ENCODE assay signal across 8 cellular contexts in genomic region chr13:45331981-45332830, GRCh38. TPM values are rescaled to one million over a fixed set of nuclear protein-coding genes. Genes with fewer than 3 reads are reported as not detected.
DNase-seq lines count a peak whose midpoint lies in the region; ATAC-seq and TF ChIP-seq lines count a peak whose summit lies in the region.

No MANE protein-coding gene starts in this region.

- no peak for ATAC-seq in activated CD8-positive, alpha-beta memory T cell treated with anti-CD3 and anti-CD28 coated beads, Interleukin-2, amount 10 ng/mL, durations not matched to agents 7 days and 5 days

- H3K36me3 ChIP-seq in spleen (peaks cover 2 to 35% (median 19%) of the 10 kb centered on the region in 6 donors), thyroid gland (peaks cover 19 to 21% of the 10 kb centered on the region in 2 donors)

- H3K27me3 ChIP-seq in spleen (replicated peaks in 1 of 7) (no peaks in the 10 kb centered on the region), thyroid gland (no peaks in the 10 kb centered on the region)

- no peak overlapping the region for H3K4me3 ChIP-seq in spleen
- H3K4me3 ChIP-seq in thyroid gland (replicated peaks in 1 of 3): no peak overlapping the region

- no peak for TF ChIP-seq CTCF in spleen (IDR thresholded peaks at IDR 0.05 in 8 of 11, conservative IDR thresholded peaks at IDR 0.05 in 3 of 11)
- no peak for TF ChIP-seq CTCF in thyroid gland (IDR thresholded peaks at IDR 0.05)

- no peak overlapping the region for H3K27ac Mint-ChIP-seq in activated CD8-positive, alpha-beta memory T cell treated with anti-CD3 and anti-CD28 coated beads, Interleukin-2, amount 10 ng/mL, durations not matched to agents 7 days and 5 days

- in situ Hi-C loops in SK-MEL-5 (cut with HindIII; ENCODE audit: low pct_unique_long_range_greater_than_20kb, low sequenced_read_pairs): no loop called here

- no peaks in the 10 kb centered on the region for H3K9me3 Mint-ChIP-seq in activated CD8-positive, alpha-beta memory T cell treated with anti-CD3 and anti-CD28 coated beads, Interleukin-2, amount 10 ng/mL, durations not matched to agents 7 days and 5 days (ENCODE audit: low read depth)

- peaks cover 85% of the 10 kb centered on the region for H3K4me1 Mint-ChIP-seq in activated CD8-positive, alpha-beta memory T cell treated with anti-CD3 and anti-CD28 coated beads, Interleukin-2, amount 10 ng/mL, durations not matched to agents 7 days and 5 days

- DNase-seq in DMS 273 (lab: John Stamatoyannopoulos, UW; ENCODE audit: unreplicated experiment) (peak; percentile 65), DMS 273 treated with DMSO at 0.1 percent for 48 hours (lab: John Stamatoyannopoulos, UW) (no peak), SK-MEL-5 (ENCODE audit: low read depth, low spot score) (peak; percentile 68), fibroblast of the conjunctiva (ENCODE audit: low read depth) (peak; percentile 86), spleen (no peak), thyroid gland (no peak), SHP77 treated with DMSO at 0.1 percent for 48 hours (lab: John Stamatoyannopoulos, UW) (no peak)
- DNase-seq in activated CD8-positive, alpha-beta memory T cell treated with anti-CD3 and anti-CD28 coated beads, Interleukin-2, amount 10 ng/mL, durations not matched to agents 7 days and 5 days: no peak

- H3K27me3 Mint-ChIP-seq in activated CD8-positive, alpha-beta memory T cell treated with anti-CD3 and anti-CD28 coated beads, Interleukin-2, amount 10 ng/mL, durations not matched to agents 7 days and 5 days: no peaks in the 10 kb centered on the region

- peak overlapping the region in 6 of 8 donors; percentile 6 to 84 (median 56) for H3K27ac ChIP-seq in spleen
- peak overlapping the region in 1 of 3 donors; percentile 96 for H3K27ac ChIP-seq in thyroid gland

- H3K4me1 ChIP-seq in spleen (peaks cover 41 to 100% (median 84%) of the 10 kb centered on the region in 6 donors), thyroid gland (peaks cover 23 to 47% of the 10 kb centered on the region in 2 donors)

- 84 to 96% (median 90%) methylated on average over 4 of the region's 4 CpGs for WGBS in spleen, 5 donors
- WGBS in thyroid gland, 2 donors: 83 to 95% methylated on average over 4 of the region's 4 CpGs

- intact Hi-C loops in spleen (cut with DNase I; ENCODE audit: low total_unique reads) (no loop called here), thyroid gland (cut with DNase I) (no loop called here)

- CTCF ChIA-PET in activated CD8-positive, alpha-beta memory T cell treated with anti-CD3 and anti-CD28 coated beads, Interleukin-2, amount 10 ng/mL, durations not matched to agents 7 days and 5 days (lab: Charles Lee): interaction anchor here (1.4 to 2.1 kb wide), 3 partner anchors 10 to 285 kb away, joined by 4 to 6 read pairs (median 6); no protein-coding TSS in a partner anchor

- TF ChIP-seq POLR2A in spleen (IDR thresholded peaks at IDR 0.05): no peak
- no peak for TF ChIP-seq POLR2A in thyroid gland (IDR thresholded peaks at IDR 0.05)

- H3K36me3 Mint-ChIP-seq in activated CD8-positive, alpha-beta memory T cell treated with anti-CD3 and anti-CD28 coated beads, Interleukin-2, amount 10 ng/mL, durations not matched to agents 7 days and 5 days: peaks cover 39% of the 10 kb centered on the region

- H3K4me3 Mint-ChIP-seq in activated CD8-positive, alpha-beta memory T cell treated with anti-CD3 and anti-CD28 coated beads, Interleukin-2, amount 10 ng/mL, durations not matched to agents 7 days and 5 days: no peak overlapping the region

- H3K9me3 ChIP-seq in spleen (no peaks in the 10 kb centered on the region), thyroid gland (no peaks in the 10 kb centered on the region)

RNA-seq across cellular contexts. Expression of gene TPT1, which starts 8.8 kb away (rescaled TPM):
- 3,844 and 3,941 TPM in 2 replicates for total RNA-seq in SK-MEL-5 (2014; rRNA removed; shearing (Covaris generic))
- polyA plus RNA-seq in SK-MEL-5 (2015; cell fraction: cytosol; rRNA removed): 3,198 and 3,797 TPM in 2 replicates
- 587 and 743 TPM in 2 replicates for polyA plus RNA-seq in SK-MEL-5 (2015; cell fraction: nucleus; rRNA removed)
- total RNA-seq in spleen (1,000 to 10,000 TPM; 2,558 to 4,574 (median 2,990) TPM), thyroid gland (1,000 to 10,000 TPM; 2,350 to 4,169 (median 2,632) TPM)
- polyA plus RNA-seq in spleen: over 10,000 TPM in 2 of 3 donors, 1,000 to 10,000 TPM in 1; 9,869 to 10,629 (median 10,206) TPM
- 1,000 to 10,000 TPM; 3,114 to 3,198 TPM for total RNA-seq in activated CD8-positive, alpha-beta memory T cell treated with anti-CD3 and anti-CD28 coated beads, Interleukin-2, amount 10 ng/mL, durations not matched to agents 7 days and 5 days

Comparison
In these comparisons a context has a peak if more than half of its experiments do, and no peak if none do; other contexts are left out.
1. DNase-seq: peak in DMS 273 (single experiment), SK-MEL-5 (single experiment) and fibroblast of the conjunctiva (single experiment); none in DMS 273 treated with DMSO at 0.1 percent for 48 hours (single experiment), spleen (single experiment), thyroid gland (0 of 2), activated CD8-positive, alpha-beta memory T cell treated with anti-CD3 and anti-CD28 coated beads, Interleukin-2, amount 10 ng/mL, durations not matched to agents 7 days and 5 days (single experiment) and SHP77 treated with DMSO at 0.1 percent for 48 hours (single experiment).